8 cellular contexts compared by ENCODE assay signal in the genomic region with DNA sequence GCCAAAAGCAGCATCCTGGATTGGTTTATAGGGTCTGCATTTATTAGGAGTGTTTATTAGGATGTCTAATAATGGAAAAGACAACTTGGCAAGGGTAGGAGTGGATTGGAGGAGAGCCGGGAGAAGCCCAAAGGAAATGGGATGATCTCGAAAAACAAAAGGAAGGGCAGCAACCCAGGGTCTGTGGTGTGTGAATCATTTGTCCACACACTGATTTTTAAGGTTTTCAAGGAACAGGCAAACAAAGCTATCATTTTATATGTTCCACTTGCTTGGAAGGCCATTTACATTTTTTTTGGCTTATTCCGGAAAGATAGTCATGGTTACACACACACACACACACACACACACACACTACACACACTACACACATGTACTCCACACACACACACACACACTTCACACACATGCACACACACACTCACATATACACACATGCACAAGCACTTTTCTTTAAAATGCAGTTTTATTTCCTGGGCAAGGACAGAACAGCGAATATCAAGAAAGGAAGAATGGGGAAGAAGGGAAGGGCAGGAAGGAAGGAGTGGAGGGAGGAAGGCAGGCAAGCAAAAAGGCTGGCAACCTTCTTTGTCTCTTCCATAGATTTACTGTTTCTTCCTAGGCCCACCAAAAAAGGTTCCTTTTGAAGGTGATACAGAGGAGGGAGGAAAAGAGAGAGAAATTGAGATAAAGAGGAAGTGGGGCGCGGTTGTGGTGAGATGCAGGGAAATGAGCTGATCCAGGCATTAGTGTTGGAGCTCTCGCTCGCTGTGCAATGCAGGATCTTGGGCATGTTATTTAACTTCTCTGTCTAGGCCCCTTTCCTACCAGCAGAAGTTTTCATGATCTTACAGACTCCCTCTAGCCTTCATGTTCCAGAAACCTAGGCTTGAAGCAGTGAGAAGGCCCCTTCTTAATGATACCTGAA.
DNase-seq lines count a peak whose midpoint lies in the region; ATAC-seq lines count a peak whose summit lies in the region.

No MANE protein-coding gene starts in this region.

- DNase-seq in activated T-cell treated with anti-CD3 and anti-CD28 coated beads, Interleukin-2, amount 50 U/mL, for 24 hours, result no peak
- no peak for DNase-seq in activated T-cell treated with anti-CD3 and anti-CD28 coated beads, Interleukin-2, amount 50 U/mL, for 1 hour
- DNase-seq in T-helper 17 cell (no peak), NCI-H1436 (lab: John Stamatoyannopoulos, UW) (no peak), epidermal melanocyte (ENCODE audit: insufficient read length, low spot score) (no peak)
- DNase-seq in naive thymus-derived CD8-positive, alpha-beta T cell, result peak in 4 of 10 donors; percentile 9 to 21 (median 12)
- no peak for DNase-seq in activated effector memory CD4-positive, alpha-beta T cell treated with Interleukin-2 at 50 U/mL for 16 hours

- no peaks in the 10 kb centered on the region for H3K9me3 ChIP-seq in T-helper 17 cell (ENCODE audit: control insufficient read depth, low read length, poor library complexity, severe bottlenecking)

- peak; percentile 44 for ATAC-seq in HG03045 (IDR thresholded peaks at IDR 0.05; ENCODE audit: unreplicated experiment)
- ATAC-seq in T-helper 17 cell, result peak; percentile 39
- ATAC-seq in naive thymus-derived CD8-positive, alpha-beta T cell, result peak; percentile 67 to 68

- H3K4me1 Mint-ChIP-seq in activated T-cell treated with anti-CD3 and anti-CD28 coated beads, Interleukin-2, amount 50 U/mL, for 24 hours (ENCODE audit: low read depth), result peaks cover 21% of the 10 kb centered on the region
- H3K4me1 Mint-ChIP-seq in T-helper 17 cell, result peaks cover 16% of the 10 kb centered on the region
- H3K4me1 Mint-ChIP-seq in naive thymus-derived CD8-positive, alpha-beta T cell, result peaks cover 20 to 48% (median 33%) of the 10 kb centered on the region in 4 donors

- POLR2A ChIA-PET in naive thymus-derived CD8-positive, alpha-beta T cell (lab: Charles Lee), result interaction anchor here (0.8 to 3.0 kb wide), 4 partner anchors 8 to 91 kb away, joined by 3 to 14 read pairs (median 10); a partner anchor contains a TSS

- no peaks in the 10 kb centered on the region for H3K9me3 Mint-ChIP-seq in activated T-cell treated with anti-CD3 and anti-CD28 coated beads, Interleukin-2, amount 50 U/mL, for 24 hours
- H3K9me3 Mint-ChIP-seq in naive thymus-derived CD8-positive, alpha-beta T cell, result no peaks in the 10 kb centered on the region

- no peaks in the 10 kb centered on the region for H3K36me3 Mint-ChIP-seq in activated T-cell treated with anti-CD3 and anti-CD28 coated beads, Interleukin-2, amount 50 U/mL, for 24 hours (ENCODE audit: low read depth)
- H3K36me3 Mint-ChIP-seq in T-helper 17 cell (ENCODE audit: low read depth), result no peaks in the 10 kb centered on the region
- H3K36me3 Mint-ChIP-seq in naive thymus-derived CD8-positive, alpha-beta T cell, result no peaks in the 10 kb centered on the region

- peak overlapping the region; percentile 26 for H3K4me3 Mint-ChIP-seq in activated T-cell treated with anti-CD3 and anti-CD28 coated beads, Interleukin-2, amount 50 U/mL, for 24 hours
- peak overlapping the region; percentile 10 for H3K4me3 Mint-ChIP-seq in T-helper 17 cell
- H3K4me3 Mint-ChIP-seq in naive thymus-derived CD8-positive, alpha-beta T cell, result peak overlapping the region; percentile 42 to 80 (median 64)

- no peak overlapping the region for H3K27ac Mint-ChIP-seq in activated T-cell treated with anti-CD3 and anti-CD28 coated beads, Interleukin-2, amount 50 U/mL, for 24 hours
- peak overlapping the region; percentile 19 for H3K27ac Mint-ChIP-seq in T-helper 17 cell
- H3K27ac Mint-ChIP-seq in naive thymus-derived CD8-positive, alpha-beta T cell, result peak overlapping the region; percentile 24 to 92 (median 86)

- H3K27me3 Mint-ChIP-seq in activated T-cell treated with anti-CD3 and anti-CD28 coated beads, Interleukin-2, amount 50 U/mL, for 24 hours, result peaks cover 2% of the 10 kb centered on the region
- peaks cover 30% of the 10 kb centered on the region for H3K27me3 Mint-ChIP-seq in T-helper 17 cell
- peaks cover 0 to 8% (median 0%) of the 10 kb centered on the region in 5 donors for H3K27me3 Mint-ChIP-seq in naive thymus-derived CD8-positive, alpha-beta T cell

Comparison
In these comparisons a context has a peak if more than half of its experiments do, and no peak if none do; other contexts are left out.
1. H3K4me3 Mint-ChIP-seq: peak in every context shown above with its lines; median percentile 64 in naive thymus-derived CD8-positive, alpha-beta T cell; 26 in activated T-cell treated with anti-CD3 and anti-CD28 coated beads, Interleukin-2, amount 50 U/mL, for 24 hours; 10 in T-helper 17 cell.